In genomic region chr2:217338306-217338916, GRCh38 we compare ENCODE assay signal across 1 cellular context.
TF ChIP-seq lines count a peak whose summit lies in the region.

No MANE protein-coding gene starts in this region.

TF ChIP-seq in GM23338, 12 proteins besides CTCF, POLR2A, EP300 and RAD21 (continued from another document):
- TF ChIP-seq ZNF462 (CRISPR knock-in tag; IDR thresholded peaks at IDR 0.05): no peak
- TF ChIP-seq ZNF114 (CRISPR knock-in tag; IDR thresholded peaks at IDR 0.05): no peak
- TF ChIP-seq CREB1 (CRISPR knock-in tag; IDR thresholded peaks at IDR 0.05; ENCODE audit: low read depth): no peak
- no peak for TF ChIP-seq REST (IDR thresholded peaks at IDR 0.05; ENCODE audit: unreplicated experiment)
